30 cellular contexts compared by ENCODE assay signal in genomic region chr3:147364771-147365170, GRCh38. TPM values are rescaled to one million over a fixed set of nuclear protein-coding genes. Genes with fewer than 3 reads are reported as not detected.
"Had no signal": no experiment of that assay in that cellular context is flagged by ENCODE, and none has a peak within 500 bp of the region (broad histone marks: within the 10 kb centered on the region; RNA-seq: fewer than 3 reads in every experiment).

No MANE protein-coding gene starts in this region.

- H3K9me3 ChIP-seq: esophagus squamous epithelium, gastrocnemius medialis, heart right ventricle, left lung, lower lobe of right lung, mucosa of descending colon had no signal

- ATAC-seq: gastrocnemius medialis, heart right ventricle, left cardiac atrium, left lung, left ventricle myocardium superior, lower lobe of right lung, mucosa of descending colon had no signal

- H3K4me3 Mint-ChIP-seq: mesothelial cell of epicardium, naive B cell had no signal

- H3K4me1 Mint-ChIP-seq: naive B cell had no signal

- H3K4me1 ChIP-seq: left lung, lower lobe of right lung had no signal

- H3K36me3 ChIP-seq: esophagus squamous epithelium, gastrocnemius medialis, heart right ventricle, left lung, lower lobe of right lung had no signal

- DNase-seq: dermis blood vessel endothelial cell; dorsolateral prefrontal cortex; effector CD4-positive, alpha-beta T cell; effector memory CD4-positive, alpha-beta T cell; esophagus squamous epithelium; foreskin fibroblast; foreskin melanocyte; gastrocnemius medialis; glutamatergic neuron; head of caudate nucleus; heart right ventricle; hippocampal formation; left cardiac atrium; left lung; left ventricle myocardium superior; lower lobe of right lung; mesenchymal stem cell; mucosa of descending colon; naive B cell had no signal

- H3K9me3 Mint-ChIP-seq: mesothelial cell of epicardium had no signal

- H3K36me3 Mint-ChIP-seq: mesothelial cell of epicardium had no signal

- FAIRE-seq: colon, islet of Langerhans, keratinocyte had no signal

- H3K4me3 ChIP-seq: coronary artery, dorsolateral prefrontal cortex, esophagus squamous epithelium, gastrocnemius medialis, heart right ventricle, left lung, lower lobe of right lung, mucosa of descending colon had no signal

- H3K27ac ChIP-seq: coronary artery, esophagus squamous epithelium, gastrocnemius medialis, heart right ventricle, left lung, lower lobe of right lung had no signal

- H3K27ac Mint-ChIP-seq: mesothelial cell of epicardium, naive B cell had no signal

RNA-seq across cellular contexts. Expression of gene ZIC4, which starts 41.6 kb away (rescaled TPM):
- total RNA-seq: dermis blood vessel endothelial cell, epithelial cell of proximal tubule, esophagus squamous epithelium, glomerular endothelial cell, heart right ventricle, kidney epithelial cell, left cardiac atrium, left lung, left ventricle myocardium superior, lower lobe of right lung, lung microvascular endothelial cell, mesenteric fat pad, mesothelial cell of epicardium, mucosa of descending colon had no signal
- polyA plus RNA-seq: esophagus, heart right ventricle, keratinocyte had no signal

RNA-seq across cellular contexts. Expression of gene ZIC1, which starts 44.4 kb away (rescaled TPM):
- total RNA-seq: dermis blood vessel endothelial cell, epithelial cell of proximal tubule, esophagus squamous epithelium, heart right ventricle, kidney epithelial cell, left cardiac atrium, left ventricle myocardium superior, lower lobe of right lung, lung microvascular endothelial cell, mesenteric fat pad had no signal
- polyA plus RNA-seq: esophagus, heart right ventricle, keratinocyte had no signal
